ENCODE assay signal across 19 cellular contexts in the genomic region with DNA sequence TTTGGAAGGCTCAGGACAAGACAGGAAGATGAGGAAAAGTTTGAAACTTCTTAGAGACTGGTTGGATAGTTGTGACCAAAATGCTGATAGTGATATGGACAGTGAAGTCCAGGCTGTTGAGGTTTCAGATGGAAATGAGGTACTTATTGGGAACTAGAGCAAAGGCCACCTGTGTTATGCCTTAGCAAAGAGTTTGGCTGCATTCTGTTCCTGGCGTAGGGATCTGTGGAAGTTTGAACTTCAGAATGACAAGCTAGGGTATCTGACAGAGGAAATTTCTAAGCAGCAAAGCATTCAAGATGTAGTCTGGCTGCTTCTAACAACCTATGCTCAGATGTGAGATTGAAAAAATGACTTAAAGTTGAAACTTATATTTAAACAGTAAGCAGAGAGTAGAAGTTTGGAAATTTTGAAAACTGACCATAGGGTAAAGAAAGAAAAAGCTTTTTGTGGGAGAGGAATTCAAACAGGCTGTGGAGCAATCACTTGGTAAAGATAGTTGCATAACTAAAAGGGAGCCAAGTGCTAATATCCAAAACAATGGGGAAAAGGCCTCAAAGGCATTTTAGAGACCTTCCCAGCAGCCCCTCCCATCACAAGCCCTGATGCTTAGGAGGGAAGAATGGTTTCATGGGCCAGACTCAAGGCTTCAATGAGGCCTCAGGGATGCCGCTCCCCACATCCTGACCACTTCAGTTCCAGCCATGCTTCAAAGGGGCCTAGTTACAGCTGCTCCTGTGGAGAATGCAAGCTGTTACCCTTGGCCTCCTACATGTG.
A peak's percentile ranks its signal among the peaks of the same experiment; 100 is the strongest.
DNase-seq lines count a peak whose midpoint lies in the region; TF ChIP-seq lines count a peak whose summit lies in the region.
"Had no signal": no experiment of that assay in that cellular context is flagged by ENCODE, and none has a peak within 500 bp of the region (broad histone marks: within the 10 kb centered on the region; RNA-seq: fewer than 3 reads in every experiment).

No MANE protein-coding gene starts in this region.

- H4K91ac ChIP-seq in H9 (ENCODE audit: insufficient read length, low read depth, low read length) = no peak overlapping the region

- WGBS in H9 (ENCODE audit: extremely low coverage, insufficient read length, low lambda C conversion rate) = no CpG with 5 or more reads among the region's 2 CpGs

- no peak overlapping the region for H3K4me3 ChIP-seq in adipocyte (ENCODE audit: low read length)
- H3K4me3 ChIP-seq: BLaER1 treated with 17β-estradiol and CSF1 and Interleukin-3, amounts not matched to agents 10 nM and 100 nM; K562 had no signal

- H3K9ac ChIP-seq in H9 (ENCODE audit: extremely low read depth, insufficient read length, low read length) = no peak overlapping the region
- no peak overlapping the region for H3K9ac ChIP-seq in adipocyte (ENCODE audit: low read length)
- H3K9ac ChIP-seq: BLaER1 treated with 17β-estradiol and CSF1 and Interleukin-3, amounts not matched to agents 10 nM and 100 nM had no signal

- H3K27me3 Mint-ChIP-seq in H9 (ENCODE audit: low read depth) = peaks cover 63% of the 10 kb centered on the region
- no peaks in the 10 kb centered on the region for H3K27me3 Mint-ChIP-seq in activated CD4-positive, alpha-beta T cell treated with anti-CD3 and anti-CD28 coated beads, Interleukin-2, amount 10 ng/mL, durations not matched to agents 24 days and 14 days

- H3K18ac ChIP-seq in H9 (ENCODE audit: insufficient read length, low read depth, low read length) = no peak overlapping the region

- H3K9me3 ChIP-seq in H9 (ENCODE audit: control insufficient read depth, low read depth, low read length) = no peaks in the 10 kb centered on the region
- no peaks in the 10 kb centered on the region for H3K9me3 ChIP-seq in adipocyte (ENCODE audit: control insufficient read depth, low read length)

- H3K4me3 Mint-ChIP-seq in H9 = no peak overlapping the region
- no peak overlapping the region for H3K4me3 Mint-ChIP-seq in activated CD4-positive, alpha-beta T cell treated with anti-CD3 and anti-CD28 coated beads, Interleukin-2, amount 10 ng/mL, durations not matched to agents 24 days and 14 days
- H3K4me3 Mint-ChIP-seq: CD8-positive, alpha-beta memory T cell had no signal

- no peak overlapping the region; the same call in 1 of the 2 replicates for H3K14ac ChIP-seq in H9 (ENCODE audit: insufficient read depth, low read length)

- no peaks in the 10 kb centered on the region for H3K79me1 ChIP-seq in H9 (ENCODE audit: insufficient read depth, low read depth, low read length, poor library complexity, severe bottlenecking)

- H3T11ph ChIP-seq in H9 (ENCODE audit: low read length) = no peak overlapping the region

- H2AFZ ChIP-seq in H9 (ENCODE audit: low read length) = no peak overlapping the region

- no peak overlapping the region for H2BK120ac ChIP-seq in H9 (ENCODE audit: low read depth, low read length, poor library complexity, severe bottlenecking)

- no peak overlapping the region for H3K4ac ChIP-seq in H9 (ENCODE audit: low read depth, low read length)

- no peak overlapping the region for H4K5ac ChIP-seq in H9 (ENCODE audit: insufficient read length, low read depth, low read length)

- no peak overlapping the region for H2BK20ac ChIP-seq in H9 (ENCODE audit: low read depth, low read length, poor library complexity, severe bottlenecking)

- no peak overlapping the region for H3K56ac ChIP-seq in H9 (ENCODE audit: insufficient read length, low read depth, low read length)

- H2BK5ac ChIP-seq in H9 (ENCODE audit: insufficient read length, low read length) = no peak overlapping the region

- H3K4me2 ChIP-seq in H9 (ENCODE audit: insufficient read depth, insufficient read length, low read length) = no peak overlapping the region
- H3K4me2 ChIP-seq: BLaER1 treated with 17β-estradiol and CSF1 and Interleukin-3, amounts not matched to agents 10 nM and 100 nM had no signal

- H3K36me3 ChIP-seq in adipocyte (ENCODE audit: control insufficient read depth, insufficient read depth, low read length, severe bottlenecking) = no peaks in the 10 kb centered on the region
- H3K36me3 ChIP-seq: BLaER1 treated with 17β-estradiol and CSF1 and Interleukin-3, amounts not matched to agents 10 nM and 100 nM had no signal

- no peaks in the 10 kb centered on the region for H4K20me1 ChIP-seq in H9 (ENCODE audit: control insufficient read depth, insufficient read depth, insufficient read length)
- H4K20me1 ChIP-seq: BLaER1 treated with 17β-estradiol and CSF1 and Interleukin-3, amounts not matched to agents 10 nM and 100 nM had no signal

- H3K27ac Mint-ChIP-seq in H9 = no peak overlapping the region
- H3K27ac Mint-ChIP-seq in activated CD4-positive, alpha-beta T cell treated with anti-CD3 and anti-CD28 coated beads, Interleukin-2, amount 10 ng/mL, durations not matched to agents 24 days and 14 days = no peak overlapping the region
- H3K27ac Mint-ChIP-seq: CD8-positive, alpha-beta memory T cell had no signal

- peaks cover 12 to 13% of the 10 kb centered on the region in 2 experiments for H3K4me1 Mint-ChIP-seq in H9
- no peaks in the 10 kb centered on the region for H3K4me1 Mint-ChIP-seq in activated CD4-positive, alpha-beta T cell treated with anti-CD3 and anti-CD28 coated beads, Interleukin-2, amount 10 ng/mL, durations not matched to agents 24 days and 14 days
- H3K4me1 Mint-ChIP-seq: CD8-positive, alpha-beta memory T cell had no signal

- H3K4me1 ChIP-seq in H9 (ENCODE audit: insufficient read depth, low read length) (no peaks in the 10 kb centered on the region; the same call in 1 of the 2 replicates), adipocyte (ENCODE audit: control insufficient read depth, insufficient read depth, low read length) (peaks cover 14% of the 10 kb centered on the region)
- H3K4me1 ChIP-seq: BLaER1 treated with 17β-estradiol and CSF1 and Interleukin-3, amounts not matched to agents 10 nM and 100 nM had no signal

- H3K23ac ChIP-seq in H9 (ENCODE audit: insufficient read length, low read depth, low read length) = no peak overlapping the region

- H3K23me2 ChIP-seq in H9 (ENCODE audit: insufficient read length, low read depth, low read length, poor library complexity, severe bottlenecking) = no peaks in the 10 kb centered on the region

- H4K8ac ChIP-seq in H9 (replicated peaks; ENCODE audit: insufficient read length, low read depth, low read length) = no peak overlapping the region

- H3K36me3 Mint-ChIP-seq in H9 (ENCODE audit: insufficient read depth in 1 of 3, low read depth in 3 of 3) = peaks cover 0 to 9% (median 3%) of the 10 kb centered on the region in 3 experiments; a peak in 2 of 7 replicates
- H3K36me3 Mint-ChIP-seq in activated CD4-positive, alpha-beta T cell treated with anti-CD3 and anti-CD28 coated beads, Interleukin-2, amount 10 ng/mL, durations not matched to agents 24 days and 14 days (ENCODE audit: low read depth) = no peaks in the 10 kb centered on the region
- H3K36me3 Mint-ChIP-seq: CD8-positive, alpha-beta memory T cell had no signal

- intact Hi-C loops in activated CD4-positive, alpha-beta T cell treated with anti-CD3 and anti-CD28 coated beads, Interleukin-2, amount 10 ng/mL, durations not matched to agents 24 days and 14 days (cut with micrococcal nuclease) = no loop called here

- H3K27me3 ChIP-seq in H9 (ENCODE audit: insufficient read depth, low read length) (peaks cover 6% of the 10 kb centered on the region; the same call in 1 of the 2 replicates), adipocyte (replicated peaks; ENCODE audit: control insufficient read depth, insufficient read depth, low read length) (peaks cover 5% of the 10 kb centered on the region)
- H3K27me3 ChIP-seq: BLaER1 treated with 17β-estradiol and CSF1 and Interleukin-3, amounts not matched to agents 10 nM and 100 nM had no signal

- no peak overlapping the region for H2AK5ac ChIP-seq in H9 (ENCODE audit: insufficient read length, low read length)

- H3K27ac ChIP-seq in H9 (ENCODE audit: insufficient read length, low read depth, low read length) = no peak overlapping the region
- H3K27ac ChIP-seq: BLaER1 treated with 17β-estradiol and CSF1 and Interleukin-3, amounts not matched to agents 10 nM and 100 nM had no signal

- no peak overlapping the region for H2BK15ac ChIP-seq in H9 (ENCODE audit: low read depth, low read length)

- no peak overlapping the region for H2BK12ac ChIP-seq in H9 (ENCODE audit: insufficient read length, low read depth, low read length)

- DNase-seq in H9 = peak; percentile 72
- peak; percentile 6 for DNase-seq in adipocyte (ENCODE audit: low read depth)
- peak; percentile 23 for DNase-seq in iPS DF 19.7 (ENCODE audit: low read depth, low spot score)
- DNase-seq in myocyte (ENCODE audit: low read depth) = peak; percentile 15
- DNase-seq in COLO829 (ENCODE audit: low spot score) = no peak
- no peak for DNase-seq in islet precursor cell
- DNase-seq in activated CD4-positive, alpha-beta T cell treated with anti-CD3 and anti-CD28 coated beads, Interleukin-2, amount 10 ng/mL, durations not matched to agents 24 days and 14 days = no peak
- DNase-seq: CD8-positive, alpha-beta memory T cell; DMS79 treated with DMSO at 0.1 percent for 48 hours; HCEC 1CT; NCI-H1092 treated with DMSO at 0.1 percent for 48 hours; NCI-H146; NCI-H2081; NCI-H2171 treated with DMSO at 0.1 percent for 48 hours; NCI-H446 treated with DMSO at 0.1 percent for 48 hours; NCI-H69; Right ventricle myocardium superior had no signal

- peaks cover 2 to 10% of the 10 kb centered on the region in 2 experiments; a peak in 4 of 5 replicates for H3K9me3 Mint-ChIP-seq in H9
- no peaks in the 10 kb centered on the region for H3K9me3 Mint-ChIP-seq in activated CD4-positive, alpha-beta T cell treated with anti-CD3 and anti-CD28 coated beads, Interleukin-2, amount 10 ng/mL, durations not matched to agents 24 days and 14 days

- TF ChIP-seq CTCF in H9 (conservative IDR thresholded peaks at IDR 0.05) = no peak

- H3K79me2 ChIP-seq in H9 (ENCODE audit: insufficient read depth, low read length) = no peaks in the 10 kb centered on the region

Comparison
In these comparisons a context has a peak if more than half of its experiments do, and no peak if none do; other contexts are left out.
1. DNase-seq: peak in H9 (single experiment), adipocyte (single experiment), iPS DF 19.7 (single experiment) and myocyte (single experiment); none in COLO829 (single experiment), islet precursor cell (single experiment) and activated CD4-positive, alpha-beta T cell treated with anti-CD3 and anti-CD28 coated beads, Interleukin-2, amount 10 ng/mL, durations not matched to agents 24 days and 14 days (single experiment).